Comparison of ENCODE assay signal across 15 cellular contexts in genomic region chr16:78196527-78196926, GRCh38.
DNase-seq lines count a peak whose midpoint lies in the region; TF ChIP-seq lines count a peak whose summit lies in the region.
"Had no signal": no experiment of that assay in that cellular context is flagged by ENCODE, and none has a peak within 500 bp of the region (broad histone marks: within the 10 kb centered on the region; RNA-seq: fewer than 3 reads in every experiment).

No MANE protein-coding gene starts in this region.

- intact Hi-C loops in activated T-helper 2 cell treated with anti-CD3 and anti-CD28 coated beads, Interferon-gamma antibody, Interleukin-2, Interleukin-4, amounts not matched to agents 10 μg/mL and 5 μg/mL and 100 μg/mL, durations not matched to agents 14 hours and 24 hours and 36 hours (cut with micrococcal nuclease), result no loop called here

- no peak overlapping the region for H3K4me3 Mint-ChIP-seq in activated T-helper 2 cell treated with anti-CD3 and anti-CD28 coated beads, Interferon-gamma antibody, Interleukin-2, Interleukin-4, amounts not matched to agents 10 μg/mL and 5 μg/mL and 100 μg/mL, durations not matched to agents 14 hours and 24 hours and 36 hours (ENCODE audit: low read depth)
- no peak overlapping the region for H3K4me3 Mint-ChIP-seq in endothelial cell (ENCODE audit: unreplicated experiment)
- H3K4me3 Mint-ChIP-seq: CD14-positive monocyte, T-helper 17 cell had no signal

- peak; percentile 40 for DNase-seq in NCI-H748 (lab: John Stamatoyannopoulos, UW; ENCODE audit: unreplicated experiment)
- no peak for DNase-seq in NCI-H748 treated with DMSO at 0.1 percent for 48 hours (lab: John Stamatoyannopoulos, UW)
- peak; percentile 14 for DNase-seq in NCI-H146 (lab: John Stamatoyannopoulos, UW)
- peak; percentile 80 for DNase-seq in NCI-H526 treated with DMSO at 0.1 percent for 48 hours (lab: John Stamatoyannopoulos, UW)
- no peak for DNase-seq in NCI-H187 treated with DMSO at 0.1 percent for 48 hours (lab: John Stamatoyannopoulos, UW)
- no peak for DNase-seq in activated T-helper 2 cell treated with anti-CD3 and anti-CD28 coated beads, Interferon-gamma antibody, Interleukin-2, Interleukin-4, amounts not matched to agents 10 μg/mL and 5 μg/mL and 100 μg/mL, durations not matched to agents 14 hours and 24 hours and 36 hours (ENCODE audit: low spot score)
- no peak for DNase-seq in AG08396 (ENCODE audit: low spot score)
- no peak for DNase-seq in endothelial cell (ENCODE audit: low spot score)
- DNase-seq: MG63; NCI-H1092; NCI-H510A; NK-92 treated with Interleukin-12 subunit alpha and Interleukin-12 subunit beta, amount 100 ng/mL, for 24 hours; SHP77 treated with DMSO at 0.1 percent for 48 hours; T-helper 17 cell had no signal

- no peaks in the 10 kb centered on the region for H3K9me3 Mint-ChIP-seq in activated T-helper 2 cell treated with anti-CD3 and anti-CD28 coated beads, Interferon-gamma antibody, Interleukin-2, Interleukin-4, amounts not matched to agents 10 μg/mL and 5 μg/mL and 100 μg/mL, durations not matched to agents 14 hours and 24 hours and 36 hours
- H3K9me3 Mint-ChIP-seq in endothelial cell (ENCODE audit: unreplicated experiment), result no peaks in the 10 kb centered on the region

- H3K27ac Mint-ChIP-seq in activated T-helper 2 cell treated with anti-CD3 and anti-CD28 coated beads, Interferon-gamma antibody, Interleukin-2, Interleukin-4, amounts not matched to agents 10 μg/mL and 5 μg/mL and 100 μg/mL, durations not matched to agents 14 hours and 24 hours and 36 hours, result no peak overlapping the region
- H3K27ac Mint-ChIP-seq in endothelial cell (ENCODE audit: unreplicated experiment), result no peak overlapping the region
- H3K27ac Mint-ChIP-seq: CD14-positive monocyte, T-helper 17 cell had no signal

- no peak for TF ChIP-seq CTCF in endothelial cell (IDR thresholded peaks at IDR 0.05; ENCODE audit: unreplicated experiment)

- no peaks in the 10 kb centered on the region for H3K27me3 Mint-ChIP-seq in activated T-helper 2 cell treated with anti-CD3 and anti-CD28 coated beads, Interferon-gamma antibody, Interleukin-2, Interleukin-4, amounts not matched to agents 10 μg/mL and 5 μg/mL and 100 μg/mL, durations not matched to agents 14 hours and 24 hours and 36 hours (ENCODE audit: low read depth)
- H3K27me3 Mint-ChIP-seq in endothelial cell (ENCODE audit: unreplicated experiment), result no peaks in the 10 kb centered on the region
- H3K27me3 Mint-ChIP-seq: T-helper 17 cell had no signal

- H3K4me1 Mint-ChIP-seq in activated T-helper 2 cell treated with anti-CD3 and anti-CD28 coated beads, Interferon-gamma antibody, Interleukin-2, Interleukin-4, amounts not matched to agents 10 μg/mL and 5 μg/mL and 100 μg/mL, durations not matched to agents 14 hours and 24 hours and 36 hours (ENCODE audit: low read depth), result no peaks in the 10 kb centered on the region
- peaks cover 8% of the 10 kb centered on the region for H3K4me1 Mint-ChIP-seq in endothelial cell (ENCODE audit: unreplicated experiment)
- H3K4me1 Mint-ChIP-seq: T-helper 17 cell had no signal

- no peaks in the 10 kb centered on the region for H3K36me3 Mint-ChIP-seq in activated T-helper 2 cell treated with anti-CD3 and anti-CD28 coated beads, Interferon-gamma antibody, Interleukin-2, Interleukin-4, amounts not matched to agents 10 μg/mL and 5 μg/mL and 100 μg/mL, durations not matched to agents 14 hours and 24 hours and 36 hours (ENCODE audit: low read depth)
- no peaks in the 10 kb centered on the region for H3K36me3 Mint-ChIP-seq in endothelial cell (ENCODE audit: low read depth, unreplicated experiment)
- H3K36me3 Mint-ChIP-seq: CD14-positive monocyte had no signal

Comparison
In these comparisons a context has a peak if more than half of its experiments do, and no peak if none do; other contexts are left out.
1. DNase-seq: peak in NCI-H748 (single experiment), NCI-H146 (single experiment) and NCI-H526 treated with DMSO at 0.1 percent for 48 hours (single experiment); none in NCI-H748 treated with DMSO at 0.1 percent for 48 hours (single experiment), NCI-H187 treated with DMSO at 0.1 percent for 48 hours (single experiment), activated T-helper 2 cell treated with anti-CD3 and anti-CD28 coated beads, Interferon-gamma antibody, Interleukin-2, Interleukin-4, amounts not matched to agents 10 μg/mL and 5 μg/mL and 100 μg/mL, durations not matched to agents 14 hours and 24 hours and 36 hours (single experiment), AG08396 (single experiment) and endothelial cell (single experiment).